In the genomic region with DNA sequence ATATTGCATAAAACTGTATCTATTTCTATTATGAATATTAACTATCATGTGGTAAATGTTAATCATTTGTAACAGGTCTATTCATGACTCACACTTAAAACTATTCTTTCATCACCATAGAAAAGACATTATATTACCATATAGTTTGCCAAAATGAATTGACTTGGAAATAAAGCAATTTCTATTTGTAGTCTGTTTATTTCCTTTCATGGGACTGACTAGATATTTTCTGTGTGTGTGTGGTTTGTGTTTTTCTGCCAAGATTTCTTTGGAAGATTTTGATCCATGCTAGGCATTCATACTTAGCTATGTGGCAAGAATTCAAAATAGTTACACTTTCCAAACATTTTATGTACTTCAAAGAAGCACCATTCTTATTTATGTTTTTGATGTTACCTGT, we compare ENCODE assay signal across 26 cellular contexts.
DNase-seq lines count a peak whose midpoint lies in the region; ATAC-seq and TF ChIP-seq lines count a peak whose summit lies in the region.
"Had no signal": no experiment of that assay in that cellular context is flagged by ENCODE, and none has a peak within 500 bp of the region (broad histone marks: within the 10 kb centered on the region; RNA-seq: fewer than 3 reads in every experiment).

No MANE protein-coding gene starts in this region.

- H3K4me1 Mint-ChIP-seq in T-helper 2 cell treated with Interferon-gamma antibody and Interleukin-4, amounts not matched to agents 5 μg/mL and 100 μg/mL, for 36 hours (ENCODE audit: low read depth): no peaks in the 10 kb centered on the region
- H3K4me1 Mint-ChIP-seq: CD4-positive, CD25-positive, alpha-beta regulatory T cell; naive thymus-derived CD8-positive, alpha-beta T cell; stimulated activated naive B cell treated with anti-CD40 and anti-IgM and Interleukin-4, amounts not matched to agents 10 μg/mL and 1 μg/mL and 100 μg/mL, for 72 hours; T-helper 17 cell had no signal

- H3K4me3 ChIP-seq in cardiac fibroblast (replicated peaks in 1 of 2; ENCODE audit: low read depth in 2 of 2, low read length in 2 of 2): no peak overlapping the region
- H3K4me3 ChIP-seq: left ventricle myocardium inferior, spleen, thoracic aorta had no signal

- TF ChIP-seq CTCF in cardiac fibroblast (IDR thresholded peaks at IDR 0.05; ENCODE audit: low read depth, low read length): no peak

- H3K27ac Mint-ChIP-seq in T-helper 2 cell treated with Interferon-gamma antibody and Interleukin-4, amounts not matched to agents 5 μg/mL and 100 μg/mL, for 36 hours: no peak overlapping the region
- H3K27ac Mint-ChIP-seq: CD4-positive, CD25-positive, alpha-beta regulatory T cell; naive thymus-derived CD8-positive, alpha-beta T cell; stimulated activated naive B cell treated with anti-CD40 and anti-IgM and Interleukin-4, amounts not matched to agents 10 μg/mL and 1 μg/mL and 100 μg/mL, for 72 hours; T-helper 17 cell had no signal

- H3K27me3 Mint-ChIP-seq in T-helper 2 cell treated with Interferon-gamma antibody and Interleukin-4, amounts not matched to agents 5 μg/mL and 100 μg/mL, for 36 hours (ENCODE audit: low read depth): no peaks in the 10 kb centered on the region
- H3K27me3 Mint-ChIP-seq: CD4-positive, CD25-positive, alpha-beta regulatory T cell; naive thymus-derived CD8-positive, alpha-beta T cell; stimulated activated naive B cell treated with anti-CD40 and anti-IgM and Interleukin-4, amounts not matched to agents 10 μg/mL and 1 μg/mL and 100 μg/mL, for 72 hours; T-helper 17 cell had no signal

- no peaks in the 10 kb centered on the region for H3K36me3 Mint-ChIP-seq in T-helper 2 cell treated with Interferon-gamma antibody and Interleukin-4, amounts not matched to agents 5 μg/mL and 100 μg/mL, for 36 hours (ENCODE audit: low read depth)
- H3K36me3 Mint-ChIP-seq: CD4-positive, CD25-positive, alpha-beta regulatory T cell; naive thymus-derived CD8-positive, alpha-beta T cell; stimulated activated naive B cell treated with anti-CD40 and anti-IgM and Interleukin-4, amounts not matched to agents 10 μg/mL and 1 μg/mL and 100 μg/mL, for 72 hours had no signal

- DNase-seq in AG20443 (ENCODE audit: low spot score) (peak; percentile 29), NCI-H226 (peak; percentile 28), cardiac fibroblast (ENCODE audit: low read depth in 2 of 2) (peak; percentile 45 to 66), iris pigment epithelial cell (ENCODE audit: low read depth) (peak; percentile 69), NCI-H1694 treated with DMSO at 0.1 percent for 48 hours (lab: John Stamatoyannopoulos, UW) (no peak)
- DNase-seq in T-helper 2 cell treated with Interferon-gamma antibody and Interleukin-4, amounts not matched to agents 5 μg/mL and 100 μg/mL, for 36 hours (ENCODE audit: low spot score): no peak
- DNase-seq: activated CD4-positive, alpha-beta T cell treated with anti-CD3 and anti-CD28 coated beads for 48 hours; activated T-cell treated with anti-CD3 and anti-CD28 coated beads, Interleukin-2, amount 50 U/mL, for 4 hours; caudate nucleus; CD4-positive, CD25-positive, alpha-beta regulatory T cell; dermis blood vessel endothelial cell; foreskin keratinocyte; GOT3; left ventricle myocardium inferior; MV-4-11; naive thymus-derived CD8-positive, alpha-beta T cell; NCI-H526; retina; SHP77 treated with DMSO at 0.1 percent for 48 hours; spleen; stimulated activated CD4-positive, alpha-beta T cell treated with anti-CD3 and anti-CD28 coated beads, Interleukin-4, amount 100 ng/mL, for 24 hours; stimulated activated naive B cell treated with anti-CD40 and anti-IgM and Interleukin-4, amounts not matched to agents 10 μg/mL and 1 μg/mL and 100 μg/mL, for 72 hours; T-helper 17 cell had no signal

- ATAC-seq in HG02571 (IDR thresholded peaks at IDR 0.05; ENCODE audit: unreplicated experiment): no peak
- no peak for ATAC-seq in HG02852 (IDR thresholded peaks at IDR 0.05; ENCODE audit: unreplicated experiment)
- ATAC-seq: activated T-cell treated with anti-CD3 and anti-CD28 coated beads, Interleukin-2, amount 50 U/mL, for 4 hours; foreskin keratinocyte; naive thymus-derived CD8-positive, alpha-beta T cell; stimulated activated naive B cell treated with anti-CD40 and anti-IgM and Interleukin-4, amounts not matched to agents 10 μg/mL and 1 μg/mL and 100 μg/mL, for 72 hours; T-helper 17 cell had no signal

- H3K4me3 Mint-ChIP-seq in T-helper 2 cell treated with Interferon-gamma antibody and Interleukin-4, amounts not matched to agents 5 μg/mL and 100 μg/mL, for 36 hours: no peak overlapping the region
- H3K4me3 Mint-ChIP-seq: activated T-cell treated with anti-CD3 and anti-CD28 coated beads, Interleukin-2, amount 50 U/mL, for 4 hours; CD4-positive, CD25-positive, alpha-beta regulatory T cell; naive thymus-derived CD8-positive, alpha-beta T cell; stimulated activated naive B cell treated with anti-CD40 and anti-IgM and Interleukin-4, amounts not matched to agents 10 μg/mL and 1 μg/mL and 100 μg/mL, for 72 hours; T-helper 17 cell had no signal

- peaks cover 3% of the 10 kb centered on the region for H3K9me3 Mint-ChIP-seq in T-helper 2 cell treated with Interferon-gamma antibody and Interleukin-4, amounts not matched to agents 5 μg/mL and 100 μg/mL, for 36 hours
- H3K9me3 Mint-ChIP-seq: CD4-positive, CD25-positive, alpha-beta regulatory T cell had no signal

Comparison
In these comparisons a context has a peak if more than half of its experiments do, and no peak if none do; other contexts are left out.
1. DNase-seq: peak in AG20443 (single experiment), NCI-H226 (single experiment), cardiac fibroblast (2 of 2) and iris pigment epithelial cell (single experiment); none in NCI-H1694 treated with DMSO at 0.1 percent for 48 hours (single experiment) and T-helper 2 cell treated with Interferon-gamma antibody and Interleukin-4, amounts not matched to agents 5 μg/mL and 100 μg/mL, for 36 hours (single experiment).